ENCODE assay signal across 8 cellular contexts in genomic region chr15:76866716-76867321, GRCh38. TPM values are rescaled to one million over a fixed set of nuclear protein-coding genes. Genes with fewer than 3 reads are reported as not detected.
DNase-seq lines count a peak whose midpoint lies in the region; ATAC-seq and TF ChIP-seq lines count a peak whose summit lies in the region.

No MANE protein-coding gene starts in this region.

- intact Hi-C loops in mucosa of descending colon (cut with DNase I, micrococcal nuclease), result no loop called here

- H3K36me3 ChIP-seq in mucosa of descending colon (ENCODE audit: low read depth), result no peaks in the 10 kb centered on the region

- ATAC-seq in mucosa of descending colon, result no peak
- ATAC-seq in activated CD4-positive, CD25-positive, alpha-beta regulatory T cell treated with anti-CD3 and anti-CD28 coated beads, Interleukin-2, amount 50 U/mL, for 24 hours, result no peak
- no peak for ATAC-seq in GM21526 (IDR thresholded peaks at IDR 0.05; ENCODE audit: low FRiP score, unreplicated experiment)
- ATAC-seq in HG02884 (IDR thresholded peaks at IDR 0.05; ENCODE audit: unreplicated experiment), result no peak

- H3K4me3 ChIP-seq in choroid plexus epithelial cell (ENCODE audit: low read depth, low read length) (no peak overlapping the region), mucosa of descending colon (no peak overlapping the region)

- no peaks in the 10 kb centered on the region for H3K4me1 ChIP-seq in mucosa of descending colon (ENCODE audit: low read depth)

- TF ChIP-seq CTCF in choroid plexus epithelial cell (conservative IDR thresholded peaks at IDR 0.05; ENCODE audit: low read depth, low read length) (peak; percentile 65), mucosa of descending colon (IDR thresholded peaks at IDR 0.05) (peak; percentile 15)

- DNase-seq in SIG-M5 treated with dmso at 0.1 percent for 504 hours (lab: John Stamatoyannopoulos, UW; ENCODE audit: unreplicated experiment), result peak; percentile 16
- no peak for DNase-seq in SIG-M5 (lab: John Stamatoyannopoulos, UW)
- DNase-seq in NCI-H1694 (lab: John Stamatoyannopoulos, UW), result peak; percentile 49
- DNase-seq in choroid plexus epithelial cell (ENCODE audit: low read depth), result peak; percentile 70
- peak in 1 of 3 donors; percentile 50 for DNase-seq in mucosa of descending colon

- H3K9me3 ChIP-seq in mucosa of descending colon, result no peaks in the 10 kb centered on the region

RNA-seq across cellular contexts. Expression of gene SCAPER, which starts 38.3 kb away (rescaled TPM):
- 10 to 100 TPM; 15.8 to 33.1 (median 33.0) TPM for total RNA-seq in mucosa of descending colon
